1 cellular context compared by ENCODE assay signal in genomic region chr3:186670148-186670547, GRCh38.
TF ChIP-seq lines count a peak whose summit lies in the region.

No MANE protein-coding gene starts in this region.

TF ChIP-seq in HCT116, 20 proteins besides CTCF, POLR2A, EP300 and RAD21:
- TF ChIP-seq REST (IDR thresholded peaks at IDR 0.05; ENCODE audit: low read depth), result no peak
- TF ChIP-seq ATF3 (IDR thresholded peaks at IDR 0.05), result no peak
- no peak for TF ChIP-seq SIN3A (IDR thresholded peaks at IDR 0.05; ENCODE audit: low read depth)
- no peak for TF ChIP-seq EZH2 (IDR thresholded peaks at IDR 0.05)
- TF ChIP-seq CEBPB (IDR thresholded peaks at IDR 0.05; ENCODE audit: low read depth), result no peak
- TF ChIP-seq JUND (IDR thresholded peaks at IDR 0.05), result no peak
- TF ChIP-seq MAX (IDR thresholded peaks at IDR 0.05), result no peak
- no peak for TF ChIP-seq ELF1 (IDR thresholded peaks at IDR 0.05; ENCODE audit: borderline replicate concordance, low read depth)
- TF ChIP-seq ZBTB33 (IDR thresholded peaks at IDR 0.05; ENCODE audit: extremely low read depth, insufficient replicate concordance, low read length), result no peak
- no peak for TF ChIP-seq SRF (IDR thresholded peaks at IDR 0.05; ENCODE audit: low read depth)
